Comparison of ENCODE assay signal across 1 cellular context in genomic region chr2:165868211-165868610, GRCh38.
TF ChIP-seq lines count a peak whose summit lies in the region.

No MANE protein-coding gene starts in this region.

TF ChIP-seq in HEK293, 187 proteins besides CTCF, POLR2A, EP300 and RAD21 (continued from another document and continues in another):
- TF ChIP-seq, protein P1, sequence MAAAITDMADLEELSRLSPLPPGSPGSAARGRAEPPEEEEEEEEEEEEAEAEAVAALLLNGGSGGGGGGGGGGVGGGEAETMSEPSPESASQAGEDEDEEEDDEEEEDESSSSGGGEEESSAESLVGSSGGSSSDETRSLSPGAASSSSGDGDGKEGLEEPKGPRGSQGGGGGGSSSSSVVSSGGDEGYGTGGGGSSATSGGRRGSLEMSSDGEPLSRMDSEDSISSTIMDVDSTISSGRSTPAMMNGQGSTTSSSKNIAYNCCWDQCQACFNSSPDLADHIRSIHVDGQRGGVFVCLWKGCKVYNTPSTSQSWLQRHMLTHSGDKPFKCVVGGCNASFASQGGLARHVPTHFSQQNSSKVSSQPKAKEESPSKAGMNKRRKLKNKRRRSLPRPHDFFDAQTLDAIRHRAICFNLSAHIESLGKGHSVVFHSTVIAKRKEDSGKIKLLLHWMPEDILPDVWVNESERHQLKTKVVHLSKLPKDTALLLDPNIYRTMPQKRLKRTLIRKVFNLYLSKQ (tag by site-specific recombination; IDR thresholded peaks at IDR 0.05; ENCODE audit: borderline replicate concordance): no peak
- TF ChIP-seq TRIM28 (IDR thresholded peaks at IDR 0.05; ENCODE audit: borderline replicate concordance, low read length) (no peak), ZNF133 (tag by site-specific recombination; IDR thresholded peaks at IDR 0.05) (no peak), ZNF335 (tag by site-specific recombination; conservative IDR thresholded peaks at IDR 0.05) (no peak), ZNF707 (tag by site-specific recombination; IDR thresholded peaks at IDR 0.05) (no peak), ZNF747 (tag by site-specific recombination; IDR thresholded peaks at IDR 0.05) (no peak), ZBTB17 (tag by site-specific recombination; IDR thresholded peaks at IDR 0.05) (peak; percentile 79), ZNF639 (tag by site-specific recombination; IDR thresholded peaks at IDR 0.05) (no peak), ZBTB7A (tag by site-specific recombination; IDR thresholded peaks at IDR 0.05; ENCODE audit: low read depth) (no peak), ZNF2 (tag by site-specific recombination; IDR thresholded peaks at IDR 0.05) (no peak), ZNF184 (tag by site-specific recombination; IDR thresholded peaks at IDR 0.05) (0 out of 2 replicates have a peak, but pooled peaks have one; percentile 13), ZBTB8A (tag by site-specific recombination; IDR thresholded peaks at IDR 0.05) (no peak), ZNF530 (tag by site-specific recombination; IDR thresholded peaks at IDR 0.05; ENCODE audit: low read depth) (no peak), ZNF114 (tag by site-specific recombination; IDR thresholded peaks at IDR 0.05) (no peak), ZNF670 (tag by site-specific recombination; IDR thresholded peaks at IDR 0.05; ENCODE audit: low read depth) (no peak), REST (tag by site-specific recombination; IDR thresholded peaks at IDR 0.05) (no peak), ZNF394 (tag by site-specific recombination; IDR thresholded peaks at IDR 0.05; ENCODE audit: borderline replicate concordance) (no peak), ZFP41 (tag by site-specific recombination; IDR thresholded peaks at IDR 0.05; ENCODE audit: borderline replicate concordance) (no peak), ZSCAN30 (tag by site-specific recombination; IDR thresholded peaks at IDR 0.05) (no peak), TSHZ1 (tag by site-specific recombination; IDR thresholded peaks at IDR 0.05; ENCODE audit: borderline replicate concordance) (no peak), ZNF768 (tag by site-specific recombination; IDR thresholded peaks at IDR 0.05) (no peak), ZNF239 (tag by site-specific recombination; IDR thresholded peaks at IDR 0.05) (no peak), KLF1 (tag by site-specific recombination; IDR thresholded peaks at IDR 0.05) (no peak), ZNF404 (tag by site-specific recombination; IDR thresholded peaks at IDR 0.05) (no peak), ZNF488 (tag by site-specific recombination; IDR thresholded peaks at IDR 0.05) (no peak), OSR2 (tag by site-specific recombination; IDR thresholded peaks at IDR 0.05) (peak; percentile 67; the same call in 1 of the 2 replicates), ZNF169 (tag by site-specific recombination; IDR thresholded peaks at IDR 0.05) (no peak), ZNF350 (tag by site-specific recombination; IDR thresholded peaks at IDR 0.05) (no peak), PRDM4 (tag by site-specific recombination; IDR thresholded peaks at IDR 0.05) (no peak), ZNF580 (tag by site-specific recombination; IDR thresholded peaks at IDR 0.05) (0 out of 2 replicates have a peak, but pooled peaks have one; percentile 44), HOXC10 (CRISPR knock-in tag; IDR thresholded peaks at IDR 0.05) (no peak), MYNN (tag by site-specific recombination; IDR thresholded peaks at IDR 0.05; ENCODE audit: borderline replicate concordance) (no peak), ZFP3 (tag by site-specific recombination; IDR thresholded peaks at IDR 0.05; ENCODE audit: low read depth) (no peak), ZNF585B (tag by site-specific recombination; IDR thresholded peaks at IDR 0.05) (no peak), SP7 (tag by site-specific recombination; IDR thresholded peaks at IDR 0.05) (peak; percentile 80), ZNF704 (tag by site-specific recombination; IDR thresholded peaks at IDR 0.05) (no peak), ZNF16 (tag by site-specific recombination; IDR thresholded peaks at IDR 0.05; ENCODE audit: low read depth) (no peak)
- TF ChIP-seq, protein P2, sequence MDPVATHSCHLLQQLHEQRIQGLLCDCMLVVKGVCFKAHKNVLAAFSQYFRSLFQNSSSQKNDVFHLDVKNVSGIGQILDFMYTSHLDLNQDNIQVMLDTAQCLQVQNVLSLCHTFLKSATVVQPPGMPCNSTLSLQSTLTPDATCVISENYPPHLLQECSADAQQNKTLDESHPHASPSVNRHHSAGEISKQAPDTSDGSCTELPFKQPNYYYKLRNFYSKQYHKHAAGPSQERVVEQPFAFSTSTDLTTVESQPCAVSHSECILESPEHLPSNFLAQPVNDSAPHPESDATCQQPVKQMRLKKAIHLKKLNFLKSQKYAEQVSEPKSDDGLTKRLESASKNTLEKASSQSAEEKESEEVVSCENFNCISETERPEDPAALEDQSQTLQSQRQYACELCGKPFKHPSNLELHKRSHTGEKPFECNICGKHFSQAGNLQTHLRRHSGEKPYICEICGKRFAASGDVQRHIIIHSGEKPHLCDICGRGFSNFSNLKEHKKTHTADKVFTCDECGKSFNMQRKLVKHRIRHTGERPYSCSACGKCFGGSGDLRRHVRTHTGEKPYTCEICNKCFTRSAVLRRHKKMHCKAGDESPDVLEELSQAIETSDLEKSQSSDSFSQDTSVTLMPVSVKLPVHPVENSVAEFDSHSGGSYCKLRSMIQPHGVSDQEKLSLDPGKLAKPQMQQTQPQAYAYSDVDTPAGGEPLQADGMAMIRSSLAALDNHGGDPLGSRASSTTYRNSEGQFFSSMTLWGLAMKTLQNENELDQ (tag by site-specific recombination; IDR thresholded peaks at IDR 0.05; ENCODE audit: low read depth): no peak
- TF ChIP-seq, protein P3, sequence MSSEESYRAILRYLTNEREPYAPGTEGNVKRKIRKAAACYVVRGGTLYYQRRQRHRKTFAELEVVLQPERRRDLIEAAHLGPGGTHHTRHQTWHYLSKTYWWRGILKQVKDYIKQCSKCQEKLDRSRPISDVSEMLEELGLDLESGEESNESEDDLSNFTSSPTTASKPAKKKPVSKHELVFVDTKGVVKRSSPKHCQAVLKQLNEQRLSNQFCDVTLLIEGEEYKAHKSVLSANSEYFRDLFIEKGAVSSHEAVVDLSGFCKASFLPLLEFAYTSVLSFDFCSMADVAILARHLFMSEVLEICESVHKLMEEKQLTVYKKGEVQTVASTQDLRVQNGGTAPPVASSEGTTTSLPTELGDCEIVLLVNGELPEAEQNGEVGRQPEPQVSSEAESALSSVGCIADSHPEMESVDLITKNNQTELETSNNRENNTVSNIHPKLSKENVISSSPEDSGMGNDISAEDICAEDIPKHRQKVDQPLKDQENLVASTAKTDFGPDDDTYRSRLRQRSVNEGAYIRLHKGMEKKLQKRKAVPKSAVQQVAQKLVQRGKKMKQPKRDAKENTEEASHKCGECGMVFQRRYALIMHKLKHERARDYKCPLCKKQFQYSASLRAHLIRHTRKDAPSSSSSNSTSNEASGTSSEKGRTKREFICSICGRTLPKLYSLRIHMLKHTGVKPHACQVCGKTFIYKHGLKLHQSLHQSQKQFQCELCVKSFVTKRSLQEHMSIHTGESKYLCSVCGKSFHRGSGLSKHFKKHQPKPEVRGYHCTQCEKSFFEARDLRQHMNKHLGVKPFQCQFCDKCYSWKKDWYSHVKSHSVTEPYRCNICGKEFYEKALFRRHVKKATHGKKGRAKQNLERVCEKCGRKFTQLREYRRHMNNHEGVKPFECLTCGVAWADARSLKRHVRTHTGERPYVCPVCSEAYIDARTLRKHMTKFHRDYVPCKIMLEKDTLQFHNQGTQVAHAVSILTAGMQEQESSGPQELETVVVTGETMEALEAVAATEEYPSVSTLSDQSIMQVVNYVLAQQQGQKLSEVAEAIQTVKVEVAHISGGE (tag by site-specific recombination; conservative IDR thresholded peaks at IDR 0.05; ENCODE audit: low read depth): no peak
